13 cellular contexts compared by ENCODE assay signal in genomic region chrX:46953137-46953527, GRCh38. TPM values are rescaled to one million over a fixed set of nuclear protein-coding genes. Genes with fewer than 3 reads are reported as not detected.
DNase-seq lines count a peak whose midpoint lies in the region; ATAC-seq lines count a peak whose summit lies in the region.
"Had no signal": no experiment of that assay in that cellular context is flagged by ENCODE, and none has a peak within 500 bp of the region (broad histone marks: within the 10 kb centered on the region; RNA-seq: fewer than 3 reads in every experiment).

No MANE protein-coding gene starts in this region.

- WGBS in mesodermal cell (ENCODE audit: insufficient coverage in 2 of 2), 2 experiments = no CpG with 5 or more reads among the region's 5 CpGs

- peak overlapping the region; percentile 93 for H3K27ac ChIP-seq in mesodermal cell (ENCODE audit: low read depth, low read length, severe bottlenecking)
- H3K27ac ChIP-seq: RWPE1 had no signal

- H3K4me3 Mint-ChIP-seq in IgD-negative memory B cell = peak overlapping the region; percentile 28 to 79 (median 68)
- H3K4me3 Mint-ChIP-seq: activated CD8-positive, alpha-beta T cell treated with anti-CD3 and anti-CD28 coated beads for 36 hours had no signal

- H3K4me1 Mint-ChIP-seq in IgD-negative memory B cell = peaks cover 25 to 37% (median 27%) of the 10 kb centered on the region in 3 donors

- H3K4me1 ChIP-seq in mesodermal cell (ENCODE audit: control insufficient read depth, insufficient read depth, low read length, poor library complexity, severe bottlenecking) = peaks cover 8% of the 10 kb centered on the region

- H3K27ac Mint-ChIP-seq in IgD-negative memory B cell = peak overlapping the region; percentile 54 to 81 (median 71)
- H3K27ac Mint-ChIP-seq: activated CD8-positive, alpha-beta T cell treated with anti-CD3 and anti-CD28 coated beads for 36 hours had no signal

- no peaks in the 10 kb centered on the region for H3K9me3 Mint-ChIP-seq in IgD-negative memory B cell
- H3K9me3 Mint-ChIP-seq: activated CD8-positive, alpha-beta T cell treated with anti-CD3 and anti-CD28 coated beads for 36 hours had no signal

- peak; percentile 47 for ATAC-seq in GM18499 (IDR thresholded peaks at IDR 0.05; ENCODE audit: insufficient read depth, unreplicated experiment)
- peak; percentile 83 for ATAC-seq in GM21786 (IDR thresholded peaks at IDR 0.05; ENCODE audit: unreplicated experiment)
- no peak for ATAC-seq in GM21367 (IDR thresholded peaks at IDR 0.05; ENCODE audit: unreplicated experiment)
- ATAC-seq: activated CD8-positive, alpha-beta T cell treated with anti-CD3 and anti-CD28 coated beads for 36 hours had no signal

- no peaks in the 10 kb centered on the region for H3K9me3 ChIP-seq in mesodermal cell (ENCODE audit: control insufficient read depth, low read length)
- H3K9me3 ChIP-seq: pancreas had no signal

- H3K36me3 Mint-ChIP-seq in IgD-negative memory B cell = no peaks in the 10 kb centered on the region

- H3K36me3 ChIP-seq in mesodermal cell (ENCODE audit: control insufficient read depth, insufficient read depth, low read length) = no peaks in the 10 kb centered on the region
- H3K36me3 ChIP-seq: pancreas had no signal

- DNase-seq in NOMO-1 (lab: John Stamatoyannopoulos, UW; ENCODE audit: unreplicated experiment in 2 of 2) (no peak), LoVo (ENCODE audit: low spot score) (no peak)
- no peak for DNase-seq in activated CD8-positive, alpha-beta memory T cell treated with anti-CD3 and anti-CD28 coated beads, Interleukin-2, amount 50 U/mL, for 48 hours
- DNase-seq: activated CD8-positive, alpha-beta T cell treated with anti-CD3 and anti-CD28 coated beads for 36 hours; HCEC 1CT; NCI-H1092 treated with DMSO at 0.1 percent for 48 hours; pancreas had no signal

- H3K27me3 Mint-ChIP-seq in IgD-negative memory B cell = no peaks in the 10 kb centered on the region
- H3K27me3 Mint-ChIP-seq: activated CD8-positive, alpha-beta T cell treated with anti-CD3 and anti-CD28 coated beads for 36 hours had no signal

- H3K4me3 ChIP-seq in mesodermal cell (ENCODE audit: extremely low read depth, insufficient read depth, low read length, poor library complexity, severe bottlenecking) = no peak overlapping the region
- H3K4me3 ChIP-seq: pancreas had no signal

RNA-seq across cellular contexts. Expression of gene JADE3, which starts 40.9 kb away (rescaled TPM):
- polyA plus RNA-seq in IgD-negative memory B cell = 3.5 TPM
- 13.5 TPM for polyA plus RNA-seq in mesodermal cell (2013, experiment 1 of 2)
- polyA plus RNA-seq in mesodermal cell (2013, experiment 2 of 2) = 15.2 TPM
